ENCODE assay signal across 8 cellular contexts in genomic region chr17:42819939-42820535, GRCh38. TPM values are rescaled to one million over a fixed set of nuclear protein-coding genes. Genes with fewer than 3 reads are reported as not detected.
DNase-seq lines count a peak whose midpoint lies in the region; ATAC-seq and TF ChIP-seq lines count a peak whose summit lies in the region.

No MANE protein-coding gene starts in this region.

- peaks cover 20% of the 10 kb centered on the region for H3K36me3 ChIP-seq in BJ (ENCODE audit: control insufficient read depth, insufficient read depth, low read length)
- H3K36me3 ChIP-seq in NT2/D1 (ENCODE audit: insufficient read depth, insufficient read length, low read length), result peaks cover 77% of the 10 kb centered on the region

- CTCF ChIA-PET in BJ (lab: Yijun Ruan, JAX), result interaction anchor here (0.7 to 3.5 kb wide), 17 partner anchors 10 to 241 kb away, joined by 3 to 20 read pairs (median 3); partner anchors contain the start of genes AOC2, CNTD1 and COA3

- H3K9me3 ChIP-seq in NT2/D1 (ENCODE audit: insufficient read depth, low read length), result no peaks in the 10 kb centered on the region

- H3K9ac ChIP-seq in NT2/D1 (ENCODE audit: insufficient read length, low read depth), result no peak overlapping the region

- no peak for ATAC-seq in HG02840 (IDR thresholded peaks at IDR 0.05; ENCODE audit: low FRiP score, unreplicated experiment)

- H3K27me3 ChIP-seq in BJ (ENCODE audit: control insufficient read depth, insufficient read depth, low read length), result no peaks in the 10 kb centered on the region
- no peaks in the 10 kb centered on the region for H3K27me3 ChIP-seq in NT2/D1 (ENCODE audit: insufficient read depth, insufficient read length)

- no peak overlapping the region for H3K4me3 ChIP-seq in BJ (ENCODE audit: low read depth, low read length)
- H3K4me3 ChIP-seq in NT2/D1 (ENCODE audit: insufficient read length, low read depth), result no peak overlapping the region

- POLR2A ChIA-PET in BJ (lab: Charles Lee), result no interaction called here

- no peaks in the 10 kb centered on the region for H3K4me1 ChIP-seq in NT2/D1 (ENCODE audit: insufficient read depth, insufficient read length)

- DNase-seq in BJ (ENCODE audit: low read depth) (no peak), HK-2 (ENCODE audit: unreplicated experiment) (peak; percentile 50), NT2/D1 (ENCODE audit: low read depth, low spot score) (peak; percentile 55), fibroblast of gingiva (ENCODE audit: low read depth) (peak; percentile 32), renal cortical epithelial cell (ENCODE audit: low read depth) (peak; percentile 49), posterior vena cava (ENCODE audit: low spot score) (no peak)
- DNase-seq in activated CD8-positive, alpha-beta memory T cell treated with anti-CD3 and anti-CD28 coated beads, Interleukin-2, amount 50 U/mL, for 48 hours, result peak; percentile 87

- peak; percentile 74 for TF ChIP-seq CTCF in BJ (IDR thresholded peaks at IDR 0.05; ENCODE audit: insufficient read depth, low read depth, low read length)

- intact Hi-C loops in posterior vena cava (cut with DNase I), result loop anchor here (10.0 kb wide), 2 partner anchors 95 to 115 kb away; no protein-coding TSS in a partner anchor

RNA-seq across cellular contexts. Expression of gene BECN1, which starts 4.0 kb away (rescaled TPM):
- polyA plus RNA-seq in BJ (2011; rRNA removed), result 118 and 126 TPM in 2 replicates
- 31.6 and 44.4 TPM in 2 replicates for polyA minus RNA-seq in BJ (2011; rRNA and poly(A)+ RNA removed)
- total RNA-seq in renal cortical epithelial cell (104 and 145 TPM in 2 replicates), posterior vena cava (10 to 100 TPM; 78.6 to 88.3 TPM)

RNA-seq across cellular contexts. Expression of gene PSME3, which starts 13.2 kb away (rescaled TPM):
- polyA plus RNA-seq in BJ (2011; rRNA removed), result 65.7 and 101 TPM in 2 replicates
- polyA minus RNA-seq in BJ (2011; rRNA and poly(A)+ RNA removed), result 27.3 and 27.6 TPM in 2 replicates
- total RNA-seq in renal cortical epithelial cell, result 138 and 153 TPM in 2 replicates
- 10 to 100 TPM; 68.2 to 80.6 TPM for total RNA-seq in posterior vena cava

RNA-seq across cellular contexts. Expression of gene CNTD1, which starts 21.4 kb away (rescaled TPM):
- 0.29 and 0.45 TPM in 2 replicates for polyA plus RNA-seq in BJ (2011; rRNA removed)
- polyA minus RNA-seq in BJ (2011; rRNA and poly(A)+ RNA removed), result not detected in 2 replicates
- total RNA-seq in renal cortical epithelial cell (0.05 TPM in 1 of 2 replicates, not detected in the other), posterior vena cava (under 1 TPM in 1 of 2 donors, not detected in 1; 0.95 TPM)

RNA-seq across cellular contexts. Expression of gene COA3, which starts 21.5 kb away (rescaled TPM):
- polyA plus RNA-seq in BJ (2011; rRNA removed), result 82.8 and 91.9 TPM in 2 replicates
- polyA minus RNA-seq in BJ (2011; rRNA and poly(A)+ RNA removed), result 28.9 and 32.5 TPM in 2 replicates
- total RNA-seq in renal cortical epithelial cell, result 81.1 and 89.7 TPM in 2 replicates
- total RNA-seq in posterior vena cava, result 10 to 100 TPM; 37.5 to 41.1 TPM

RNA-seq across cellular contexts. Expression of gene AOC2, which starts 24.3 kb away (rescaled TPM):
- polyA plus RNA-seq in BJ (2011; rRNA removed), result 0.37 and 0.43 TPM in 2 replicates
- 0.57 and 1.1 TPM in 2 replicates for polyA minus RNA-seq in BJ (2011; rRNA and poly(A)+ RNA removed)
- total RNA-seq in renal cortical epithelial cell (0.52 and 0.70 TPM in 2 replicates), posterior vena cava (under 1 TPM; 0.86 to 0.88 TPM)

Comparison
In these comparisons a context has a peak if more than half of its experiments do, and no peak if none do; other contexts are left out.
1. DNase-seq: peak in HK-2 (single experiment), NT2/D1 (single experiment), activated CD8-positive, alpha-beta memory T cell treated with anti-CD3 and anti-CD28 coated beads, Interleukin-2, amount 50 U/mL, for 48 hours (single experiment), fibroblast of gingiva (single experiment) and renal cortical epithelial cell (single experiment); none in BJ (single experiment) and posterior vena cava (single experiment).